Comparison of ENCODE assay signal across 2 cellular contexts in genomic region chr16:75624921-75625334, GRCh38.
TF ChIP-seq lines count a peak whose summit lies in the region.

No MANE protein-coding gene starts in this region.

TF ChIP-seq in HepG2, 621 proteins besides CTCF, POLR2A, EP300 and RAD21:
- TF ChIP-seq REL (CRISPR knock-in tag; conservative IDR thresholded peaks at IDR 0.05), result no peak
- TF ChIP-seq CEBPB (IDR thresholded peaks at IDR 0.05; ENCODE audit: borderline replicate concordance, low read depth, low read length), result peak; percentile 85
- TF ChIP-seq JUNB (CRISPR knock-in tag; IDR thresholded peaks at IDR 0.05; ENCODE audit: borderline replicate concordance), result 0 out of 2 replicates have a peak, but pooled peaks have one; percentile 48
- TF ChIP-seq CEBPG (CRISPR knock-in tag; IDR thresholded peaks at IDR 0.05), result peak; percentile 73
- TF ChIP-seq FOSL1 (CRISPR knock-in tag; IDR thresholded peaks at IDR 0.05; ENCODE audit: borderline replicate concordance), result peak; percentile 35; the same call in 1 of the 2 replicates
- peak; percentile 35; the same call in 1 of the 2 replicates for TF ChIP-seq ATF3 (CRISPR knock-in tag; IDR thresholded peaks at IDR 0.05)
- no peak for TF ChIP-seq FOXA1 (IDR thresholded peaks at IDR 0.05)
- no peak for TF ChIP-seq FOXA1 (CRISPR knock-in tag; IDR thresholded peaks at IDR 0.05)
- TF ChIP-seq FOSL2 (CRISPR knock-in tag; IDR thresholded peaks at IDR 0.05), result peak; percentile 64
- no peak for TF ChIP-seq TP53 (CRISPR knock-in tag; conservative IDR thresholded peaks at IDR 0.05)
- 0 out of 2 replicates have a peak, but pooled peaks have one; percentile 6 for TF ChIP-seq ZNF777 (CRISPR knock-in tag; IDR thresholded peaks at IDR 0.05)
- no peak for TF ChIP-seq ISL2 (CRISPR knock-in tag; IDR thresholded peaks at IDR 0.05)
TF ChIP-seq in HepG2: peak in this region for 7.

TF ChIP-seq in HEK293T, 16 proteins besides CTCF, POLR2A, EP300 and RAD21:
- no peak for TF ChIP-seq FOXK2 (IDR thresholded peaks at IDR 0.05)
- no peak for TF ChIP-seq ARNT (IDR thresholded peaks at IDR 0.05)
- TF ChIP-seq HDGF (IDR thresholded peaks at IDR 0.05; ENCODE audit: borderline replicate concordance), result no peak
- TF ChIP-seq ELF4 (IDR thresholded peaks at IDR 0.05), result no peak
- TF ChIP-seq CTBP1 (IDR thresholded peaks at IDR 0.05; ENCODE audit: borderline replicate concordance), result no peak
- TF ChIP-seq ZNF384 (IDR thresholded peaks at IDR 0.05), result no peak
- no peak for TF ChIP-seq NFRKB (IDR thresholded peaks at IDR 0.05)
- no peak for TF ChIP-seq SP1 (IDR thresholded peaks at IDR 0.05)
- TF ChIP-seq L3MBTL2 (conservative IDR thresholded peaks at IDR 0.05), result no peak
- TF ChIP-seq LEF1 (IDR thresholded peaks at IDR 0.05; ENCODE audit: borderline replicate concordance), result no peak
- no peak for TF ChIP-seq TARDBP (IDR thresholded peaks at IDR 0.05)
- TF ChIP-seq FOXA1 (IDR thresholded peaks at IDR 0.05), result no peak
- no peak for TF ChIP-seq FOXM1 (IDR thresholded peaks at IDR 0.05; ENCODE audit: borderline replicate concordance)
- TF ChIP-seq PKNOX1 (IDR thresholded peaks at IDR 0.05), result no peak
TF ChIP-seq in HEK293T: peak in this region for 0.
